ENCODE assay signal across 25 cellular contexts in genomic region chr9:123302348-123303214, GRCh38. TPM values are rescaled to one million over a fixed set of nuclear protein-coding genes. Genes with fewer than 3 reads are reported as not detected.
DNase-seq lines count a peak whose midpoint lies in the region; ATAC-seq, FAIRE-seq and TF ChIP-seq lines count a peak whose summit lies in the region.
"Had no signal": no experiment of that assay in that cellular context is flagged by ENCODE, and none has a peak within 500 bp of the region (broad histone marks: within the 10 kb centered on the region; RNA-seq: fewer than 3 reads in every experiment).

No MANE protein-coding gene starts in this region.

- H3K4me2 ChIP-seq in GM23338 (no peak overlapping the region), K562 (ENCODE audit: insufficient read depth, low read length) (peak overlapping the region; percentile 58)
- H3K4me2 ChIP-seq: smooth muscle cell had no signal

- no peaks in the 10 kb centered on the region for H3K9me1 ChIP-seq in K562 (ENCODE audit: control insufficient read depth, insufficient read depth, low read length)

- H3K4me3 ChIP-seq in GM23338 (no peak overlapping the region), K562 (no peak overlapping the region), body of pancreas (no peak overlapping the region)
- H3K4me3 ChIP-seq: heart left ventricle, prostate gland, smooth muscle cell, transverse colon had no signal

- H3K9me3 Mint-ChIP-seq in activated CD4-positive, alpha-beta T cell treated with anti-CD3 and anti-CD28 coated beads, Interleukin-2, amount 10 ng/mL, durations not matched to agents 24 days and 14 days: no peaks in the 10 kb centered on the region
- no peaks in the 10 kb centered on the region for H3K9me3 Mint-ChIP-seq in GM23338
- no peaks in the 10 kb centered on the region for H3K9me3 Mint-ChIP-seq in nephron
- H3K9me3 Mint-ChIP-seq: activated T-cell treated with anti-CD3 and anti-CD28 coated beads, Interleukin-2, amount 50 U/mL, for 24 hours; naive B cell had no signal

- no TSS peak for BruUV-seq in K562 (replicated peaks; lab: Mats Ljungman, UMichigan)

- no peaks in the 10 kb centered on the region for H3K4me1 ChIP-seq in GM23338 (ENCODE audit: insufficient read depth)
- H3K4me1 ChIP-seq in K562 (replicated peaks in 1 of 2; ENCODE audit: control insufficient read depth in 2 of 2, insufficient read depth in 2 of 2, low read length in 2 of 2): peaks cover 70 to 84% of the 10 kb centered on the region in 2 experiments
- no peaks in the 10 kb centered on the region for H3K4me1 ChIP-seq in body of pancreas
- H3K4me1 ChIP-seq: prostate gland had no signal

- ATAC-seq in GM23338 (no peak), K562 (peak; percentile 9), body of pancreas (no peak), HG02884 (IDR thresholded peaks at IDR 0.05; ENCODE audit: unreplicated experiment) (no peak)
- ATAC-seq: HCT116 had no signal

- intact Hi-C loops in activated CD4-positive, alpha-beta T cell treated with anti-CD3 and anti-CD28 coated beads, Interleukin-2, amount 10 ng/mL, durations not matched to agents 24 days and 14 days (cut with micrococcal nuclease): loop anchor here (5.0 kb wide), 1 partner anchor 35 kb away; the partner anchor contains the start of gene STRBP
- intact Hi-C loops in K562 (cut with micrococcal nuclease) (no loop called here), body of pancreas (cut with DNase I) (no loop called here)

- WGBS in K562 (ENCODE audit: insufficient coverage, low coverage, missing lambda C conversion rate): 13% methylated on average over 17 of the region's 17 CpGs
- WGBS in body of pancreas, 2 donors: 82 to 83% methylated on average over 17 of the region's 17 CpGs

- H3K27ac Mint-ChIP-seq in activated CD4-positive, alpha-beta T cell treated with anti-CD3 and anti-CD28 coated beads, Interleukin-2, amount 10 ng/mL, durations not matched to agents 24 days and 14 days: no peak overlapping the region
- H3K27ac Mint-ChIP-seq in GM23338: no peak overlapping the region
- peak overlapping the region in 2 of 3 experiments; percentile 4 to 21 for H3K27ac Mint-ChIP-seq in nephron
- H3K27ac Mint-ChIP-seq: activated T-cell treated with anti-CD3 and anti-CD28 coated beads, Interleukin-2, amount 50 U/mL, for 24 hours had no signal

- H3K36me3 ChIP-seq in GM23338 (ENCODE audit: insufficient read depth) (no peaks in the 10 kb centered on the region), K562 (ENCODE audit: control insufficient read depth, insufficient read depth, low read length) (no peaks in the 10 kb centered on the region), body of pancreas (replicated peaks in 1 of 2; ENCODE audit: insufficient read depth in 1 of 2, low read depth in 2 of 2) (no peaks in the 10 kb centered on the region)
- H3K36me3 ChIP-seq: heart left ventricle, prostate gland, transverse colon had no signal

- FAIRE-seq in K562 (lab: Jason Lieb, UNC): peak; percentile 93
- FAIRE-seq: A204.1, GM12891 had no signal

- no peak for TF ChIP-seq POLR2A in K562 (conservative IDR thresholded peaks at IDR 0.05)
- no peak for TF ChIP-seq POLR2A in body of pancreas (IDR thresholded peaks at IDR 0.05)

- POLR2A ChIA-PET in K562 (lab: Yijun Ruan, JAX): interaction anchor here (0.5 to 1.3 kb wide), 5 partner anchors 10 to 79 kb away, joined by 3 read pairs; no protein-coding TSS in a partner anchor

- H3K9me2 ChIP-seq in GM23338 (ENCODE audit: insufficient read depth): no peaks in the 10 kb centered on the region

- H3K4me3 Mint-ChIP-seq in activated CD4-positive, alpha-beta T cell treated with anti-CD3 and anti-CD28 coated beads, Interleukin-2, amount 10 ng/mL, durations not matched to agents 24 days and 14 days: peak overlapping the region; percentile 20
- H3K4me3 Mint-ChIP-seq in GM23338 (no peak overlapping the region), nephron (no peak overlapping the region)
- H3K4me3 Mint-ChIP-seq: activated T-cell treated with anti-CD3 and anti-CD28 coated beads, Interleukin-2, amount 50 U/mL, for 24 hours had no signal

- in situ Hi-C loops in K562 (cut with MboI): no loop called here

- peak overlapping the region; percentile 74 for H2AFZ ChIP-seq in GM23338
- H2AFZ ChIP-seq in K562 (ENCODE audit: low read depth, low read length): peak overlapping the region; percentile 84

- TF ChIP-seq CTCF in GM23338 (conservative IDR thresholded peaks at IDR 0.05; ENCODE audit: low read depth in 2 of 2) (no peak), K562 (IDR thresholded peaks at IDR 0.05 in 2 of 3, conservative IDR thresholded peaks at IDR 0.05 in 1 of 3; ENCODE audit: insufficient read depth in 2 of 3, low read depth in 1 of 3, low read length in 3 of 3) (no peak), nephron (IDR thresholded peaks at IDR 0.05; ENCODE audit: unreplicated experiment in 3 of 3) (no peak), body of pancreas (IDR thresholded peaks at IDR 0.05) (no peak)

- H3F3A ChIP-seq in GM23338 (replicated peaks; ENCODE audit: low read depth): no peaks in the 10 kb centered on the region

- H3K36me3 Mint-ChIP-seq in activated CD4-positive, alpha-beta T cell treated with anti-CD3 and anti-CD28 coated beads, Interleukin-2, amount 10 ng/mL, durations not matched to agents 24 days and 14 days (ENCODE audit: low read depth): no peaks in the 10 kb centered on the region
- H3K36me3 Mint-ChIP-seq in GM23338 (ENCODE audit: low read depth) (no peaks in the 10 kb centered on the region), nephron (ENCODE audit: low read depth) (no peaks in the 10 kb centered on the region)
- H3K36me3 Mint-ChIP-seq: naive B cell had no signal

- H3K4me1 Mint-ChIP-seq in activated CD4-positive, alpha-beta T cell treated with anti-CD3 and anti-CD28 coated beads, Interleukin-2, amount 10 ng/mL, durations not matched to agents 24 days and 14 days: peaks cover 22% of the 10 kb centered on the region
- peaks cover 18% of the 10 kb centered on the region for H3K4me1 Mint-ChIP-seq in GM23338
- peaks cover 18% of the 10 kb centered on the region for H3K4me1 Mint-ChIP-seq in nephron

- CTCF ChIA-PET in K562 (lab: Yijun Ruan, JAX; ENCODE audit: low intra/inter-chr PET ratio): no interaction called here

- peak overlapping the region; percentile 49 to 67; a peak in 3 of 4 replicates for H3K9ac ChIP-seq in K562 (ENCODE audit: insufficient read depth in 1 of 2, low read depth in 2 of 2, low read length in 2 of 2)

- H3K79me2 ChIP-seq in GM23338 (replicated peaks; ENCODE audit: insufficient read depth) (no peaks in the 10 kb centered on the region), K562 (ENCODE audit: control insufficient read depth, insufficient read depth, low read length) (no peaks in the 10 kb centered on the region; the same call in 2 of the 3 replicates)

- TF ChIP-seq EP300 in K562 (IDR thresholded peaks at IDR 0.05; ENCODE audit: low read length): peak; percentile 70; the same call in 1 of the 2 replicates

- H3K27me3 ChIP-seq in GM23338 (ENCODE audit: insufficient read depth): no peaks in the 10 kb centered on the region
- no peaks in the 10 kb centered on the region for H3K27me3 ChIP-seq in K562 (ENCODE audit: control insufficient read depth in 2 of 2, insufficient read depth in 2 of 2, low read length in 2 of 2)
- H3K27me3 ChIP-seq in body of pancreas: no peaks in the 10 kb centered on the region
- H3K27me3 ChIP-seq: heart left ventricle, transverse colon had no signal

- H4K20me1 ChIP-seq in GM23338 (replicated peaks; ENCODE audit: insufficient read depth): no peaks in the 10 kb centered on the region
- H4K20me1 ChIP-seq in K562 (replicated peaks; ENCODE audit: control insufficient read depth, insufficient read depth, low read length): no peaks in the 10 kb centered on the region

- DNase-seq in activated CD4-positive, alpha-beta T cell treated with anti-CD3 and anti-CD28 coated beads, Interleukin-2, amount 10 ng/mL, durations not matched to agents 24 days and 14 days: peak; percentile 73
- no peak for DNase-seq in activated CD4-positive, alpha-beta T cell treated with anti-CD3 and anti-CD28 coated beads, Interleukin-2, amount 50 U/mL, for 1 hour
- DNase-seq in GM23338 (ENCODE audit: low spot score) (no peak), K562 (ENCODE audit: extremely low read depth in 1 of 4, low spot score in 3 of 4) (peak in 2 of 4 experiments; percentile 17 to 81), body of pancreas (no peak)
- no peak for DNase-seq in activated CD4-positive, CD25-positive, alpha-beta regulatory T cell (lab: John Stamatoyannopoulos, UW)
- DNase-seq: activated T-cell treated with anti-CD3 and anti-CD28 coated beads, Interleukin-2, amount 50 U/mL, for 24 hours; effector CD8-positive, alpha-beta T cell; heart left ventricle; Karpas-422; mammary epithelial cell; naive B cell; NCI-H1105 treated with DMSO at 0.1 percent for 48 hours; NCI-H2171; stimulated activated CD8-positive, alpha-beta memory T cell treated with anti-CD3 and anti-CD28 coated beads, Interleukin-4, amount 100 ng/mL, for 48 hours; T1000; transverse colon had no signal

- H3K27me3 Mint-ChIP-seq in activated CD4-positive, alpha-beta T cell treated with anti-CD3 and anti-CD28 coated beads, Interleukin-2, amount 10 ng/mL, durations not matched to agents 24 days and 14 days: no peaks in the 10 kb centered on the region
- H3K27me3 Mint-ChIP-seq in GM23338 (ENCODE audit: insufficient read depth, low read depth, poor library complexity) (peaks cover 14% of the 10 kb centered on the region), nephron (ENCODE audit: low read depth) (no peaks in the 10 kb centered on the region)
- H3K27me3 Mint-ChIP-seq: activated T-cell treated with anti-CD3 and anti-CD28 coated beads, Interleukin-2, amount 50 U/mL, for 24 hours; naive B cell had no signal

- H3K27ac ChIP-seq in GM23338 (ENCODE audit: low read depth): no peak overlapping the region
- peak overlapping the region; percentile 78 for H3K27ac ChIP-seq in K562 (ENCODE audit: extremely low read depth, low read depth, low read length)
- no peak overlapping the region for H3K27ac ChIP-seq in body of pancreas
- H3K27ac ChIP-seq: heart left ventricle, prostate gland, transverse colon had no signal

- H3K9me3 ChIP-seq in K562 (replicated peaks; ENCODE audit: control insufficient read depth, insufficient read depth, low read depth, low read length) (no peaks in the 10 kb centered on the region), body of pancreas (no peaks in the 10 kb centered on the region)
- H3K9me3 ChIP-seq: heart left ventricle, prostate gland, transverse colon had no signal

- TF ChIP-seq RAD21 in K562 (CRISPR knock-in tag; conservative IDR thresholded peaks at IDR 0.05 in 1 of 2, IDR thresholded peaks at IDR 0.05 in 1 of 2): no peak

RNA-seq across cellular contexts. Expression of gene STRBP, which starts 34.2 kb away (rescaled TPM):
- 25.1 and 25.8 TPM in 2 replicates for total RNA-seq in activated CD4-positive, alpha-beta T cell treated with anti-CD3 and anti-CD28 coated beads, Interleukin-2, amount 10 ng/mL, durations not matched to agents 24 days and 14 days
- total RNA-seq in GM23338 (2014; rRNA removed; shearing (Covaris generic)): 113 and 116 TPM in 2 replicates
- polyA plus RNA-seq in GM23338 (2016; fragmentation: Nextera tagmentation; extraction: Ambion mirVana) (80.5 and 89.0 TPM in 2 replicates), K562 (2011; rRNA removed) (54.7 and 72.2 TPM in 2 replicates), K562 (2014; fragmentation: Illumina TruSeq; extraction: Trizol) (56.1 and 70.2 TPM in 2 replicates), K562 (2014; fragmentation: Nextera tagmentation; extraction: Ambion mirVana) (10 to 100 TPM; 27.7 to 27.8 TPM), K562 (2014; rRNA removed) (52.1 and 56.0 TPM in 2 replicates)
- total RNA-seq in K562 (2011; cell fraction: chromatin; rRNA removed; ENCODE audit: low replicate concordance): 46.0 and 136 TPM in 2 replicates
- 19.3 and 35.9 TPM in 2 replicates for total RNA-seq in K562 (2011; cell fraction: nucleolus; rRNA removed)
- 54.3 and 86.7 TPM in 2 replicates for total RNA-seq in K562 (2011; cell fraction: nucleoplasm; rRNA removed)
- total RNA-seq in K562 (2014; rRNA removed) (53.8 and 55.9 TPM in 2 replicates), K562 (2014; rRNA removed; fragmentation: Illumina TruSeq; extraction: Trizol) (84.0 and 87.4 TPM in 2 replicates), K562 (2015; rRNA removed; fragmentation: Illumina TruSeq; extraction: Trizol) (67.9 and 75.3 TPM in 2 replicates), K562 (2021) (66.5 and 73.5 TPM in 2 replicates), body of pancreas (10 to 100 TPM; 11.5 to 13.5 TPM)
- 13.6 and 21.7 TPM in 2 replicates for polyA plus RNA-seq in K562 (2011; cell fraction: cytosol; rRNA removed)
- polyA plus RNA-seq in K562 (2011; cell fraction: nucleus; rRNA removed): 71.8 and 82.8 TPM in 2 replicates
- polyA plus RNA-seq in K562 (2012): 64.9 and 101 TPM in 2 replicates
- polyA minus RNA-seq in K562 (2011; rRNA and poly(A)+ RNA removed): 77.1 and 87.7 TPM in 2 replicates
- polyA minus RNA-seq in K562 (2011; cell fraction: cytosol; rRNA and poly(A)+ RNA removed): 22.9 and 56.2 TPM in 2 replicates
- 30.8 and 58.6 TPM in 2 replicates for polyA minus RNA-seq in K562 (2011; cell fraction: nucleus; rRNA and poly(A)+ RNA removed)

RNA-seq across cellular contexts. Expression of gene CRB2, which starts 53.4 kb away (rescaled TPM):
- total RNA-seq in activated CD4-positive, alpha-beta T cell treated with anti-CD3 and anti-CD28 coated beads, Interleukin-2, amount 10 ng/mL, durations not matched to agents 24 days and 14 days: not detected in 2 replicates
- 9.8 and 10.2 TPM in 2 replicates for total RNA-seq in GM23338 (2014; rRNA removed; shearing (Covaris generic))
- polyA plus RNA-seq in GM23338 (2016; fragmentation: Nextera tagmentation; extraction: Ambion mirVana) (0.34 and 0.50 TPM in 2 replicates), K562 (2011; rRNA removed) (0.18 and 0.28 TPM in 2 replicates), K562 (2014; fragmentation: Illumina TruSeq; extraction: Trizol) (0.13 and 0.29 TPM in 2 replicates), K562 (2014; fragmentation: Nextera tagmentation; extraction: Ambion mirVana) (not detected), K562 (2014; rRNA removed) (0.43 and 0.44 TPM in 2 replicates)
- total RNA-seq in K562 (2011; cell fraction: chromatin; rRNA removed; ENCODE audit: low replicate concordance): 0.67 and 3.0 TPM in 2 replicates
- total RNA-seq in K562 (2011; cell fraction: nucleolus; rRNA removed): 2.5 and 3.2 TPM in 2 replicates
- 0.76 and 0.88 TPM in 2 replicates for total RNA-seq in K562 (2011; cell fraction: nucleoplasm; rRNA removed)
- total RNA-seq in K562 (2014; rRNA removed) (0.53 and 0.64 TPM in 2 replicates), K562 (2014; rRNA removed; fragmentation: Illumina TruSeq; extraction: Trizol) (0.13 and 0.18 TPM in 2 replicates), K562 (2015; rRNA removed; fragmentation: Illumina TruSeq; extraction: Trizol) (0.25 and 0.38 TPM in 2 replicates), K562 (2021) (1.2 and 1.3 TPM in 2 replicates), body of pancreas (1 to 10 TPM in 1 of 2 donors, under 1 TPM in 1; under 0.01 to 1.3 TPM)
- polyA plus RNA-seq in K562 (2011; cell fraction: cytosol; rRNA removed): 0.19 and 0.67 TPM in 2 replicates
- 1.3 and 2.9 TPM in 2 replicates for polyA plus RNA-seq in K562 (2011; cell fraction: nucleus; rRNA removed)
- 0.25 and 0.68 TPM in 2 replicates for polyA plus RNA-seq in K562 (2012)
- 0.24 and 0.91 TPM in 2 replicates for polyA minus RNA-seq in K562 (2011; rRNA and poly(A)+ RNA removed)
- polyA minus RNA-seq in K562 (2011; cell fraction: cytosol; rRNA and poly(A)+ RNA removed): 1.3 and 2.3 TPM in 2 replicates
- 1.1 and 1.2 TPM in 2 replicates for polyA minus RNA-seq in K562 (2011; cell fraction: nucleus; rRNA and poly(A)+ RNA removed)
- polyA plus RNA-seq: BJ, heart left ventricle, mammary epithelial cell had no signal

Comparison
In these comparisons a context has a peak if more than half of its experiments do, and no peak if none do; other contexts are left out.
1. H3K27ac Mint-ChIP-seq: peak in nephron (2 of 3); none in activated CD4-positive, alpha-beta T cell treated with anti-CD3 and anti-CD28 coated beads, Interleukin-2, amount 10 ng/mL, durations not matched to agents 24 days and 14 days (single experiment) and GM23338 (single experiment).